8 cellular contexts compared by ENCODE assay signal in the genomic region with DNA sequence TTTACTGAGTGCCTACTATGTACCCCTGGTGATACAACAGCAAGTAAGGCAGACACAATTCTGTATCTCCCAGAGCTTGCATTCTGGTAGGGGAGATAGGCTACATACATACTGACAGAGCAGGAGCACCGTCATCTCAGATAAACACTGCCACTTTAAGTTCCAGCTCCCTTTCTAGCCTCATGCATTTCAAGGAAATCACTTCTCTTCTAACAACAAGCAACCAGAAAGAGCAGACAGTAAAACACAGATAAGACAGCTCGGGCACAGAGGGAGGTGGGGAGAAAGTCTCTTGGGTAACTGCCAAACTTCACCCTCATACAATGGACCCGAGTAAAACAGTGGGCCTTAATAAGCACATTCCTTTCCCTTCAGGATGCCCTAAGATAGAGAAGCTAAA.
DNase-seq lines count a peak whose midpoint lies in the region; ATAC-seq, FAIRE-seq and TF ChIP-seq lines count a peak whose summit lies in the region.
"Not testable (repeated sequence)": the region's sequence is repeated elsewhere in the genome, so short reads cannot be mapped to it uniquely, and the experiment has no call there.

No MANE protein-coding gene starts in this region.

- ATAC-seq in CD4-positive, CD25-positive, alpha-beta regulatory T cell (ENCODE audit: low read depth in 2 of 2); activated CD4-positive, alpha-beta T cell treated with anti-CD3 and anti-CD28 coated beads for 36 hours; activated CD8-positive, alpha-beta T cell treated with anti-CD3 and anti-CD28 coated beads, Interleukin-2, amount 10 ng/mL, durations not matched to agents 7 days and 5 days; naive thymus-derived CD4-positive, alpha-beta T cell: not testable (repeated sequence)

- peaks cover 51% of the 10 kb centered on the region for H3K4me1 ChIP-seq in CD4-positive, CD25-positive, alpha-beta regulatory T cell (ENCODE audit: control insufficient read depth, insufficient read depth, low read length, poor library complexity, severe bottlenecking)
- not testable (repeated sequence) for H3K4me1 ChIP-seq in astrocyte (ENCODE audit: insufficient read depth, low read length); thymus (ENCODE audit: control insufficient read depth, insufficient read depth, low read length)
- peaks cover 12 to 48% of the 10 kb centered on the region in 2 donors for H3K4me1 ChIP-seq in naive thymus-derived CD4-positive, alpha-beta T cell (ENCODE audit: control insufficient read depth in 2 of 2, insufficient read depth in 2 of 2, low read length in 2 of 2)

- H3K27ac ChIP-seq in CD4-positive, CD25-positive, alpha-beta regulatory T cell (ENCODE audit: insufficient read depth, low read length, poor library complexity, severe bottlenecking) = peak overlapping the region; percentile 80
- H3K27ac ChIP-seq in astrocyte (ENCODE audit: low read depth, low read length) = not testable (repeated sequence)
- H3K27ac ChIP-seq in naive thymus-derived CD4-positive, alpha-beta T cell (ENCODE audit: low read depth, low read length) = peak overlapping the region; percentile 87
- peak overlapping the region; percentile 59 for H3K27ac ChIP-seq in thymus (ENCODE audit: low read depth)

- CTCF ChIA-PET in activated CD4-positive, alpha-beta T cell treated with anti-CD3 and anti-CD28 coated beads for 36 hours (lab: Charles Lee) = interaction anchor here (0.5 kb wide), 1 partner anchor 58 kb away, joined by 4 read pairs; no protein-coding TSS in a partner anchor
- CTCF ChIA-PET in activated CD8-positive, alpha-beta T cell treated with anti-CD3 and anti-CD28 coated beads, Interleukin-2, amount 10 ng/mL, durations not matched to agents 7 days and 5 days (lab: Charles Lee) = interaction anchor here (1.1 to 1.2 kb wide), 3 partner anchors 11 to 59 kb away, joined by 3 to 4 read pairs (median 3); no protein-coding TSS in a partner anchor
- CTCF ChIA-PET in activated naive CD4-positive, alpha-beta T cell treated with anti-CD3 and anti-CD28 coated beads, Interleukin-2, amount 10 ng/mL, durations not matched to agents 7 days and 5 days (lab: Charles Lee) = interaction anchor here (1.2 kb wide), 1 partner anchor 12 kb away, joined by 3 read pairs; no protein-coding TSS in a partner anchor
- CTCF ChIA-PET in naive thymus-derived CD4-positive, alpha-beta T cell (lab: Charles Lee) = interaction anchor here (1.7 to 2.1 kb wide), 2 partner anchors 11 to 58 kb away, joined by 4 to 10 read pairs; no protein-coding TSS in a partner anchor

- not testable (repeated sequence) for H3K27me3 ChIP-seq in CD4-positive, CD25-positive, alpha-beta regulatory T cell (ENCODE audit: control insufficient read depth, insufficient read depth, low read length); astrocyte (ENCODE audit: insufficient read depth, low read length); naive thymus-derived CD4-positive, alpha-beta T cell (ENCODE audit: control insufficient read depth in 2 of 2, insufficient read depth in 2 of 2, low read length in 2 of 2); thymus (ENCODE audit: control insufficient read depth, insufficient read depth)

- not testable (repeated sequence) for H3K36me3 Mint-ChIP-seq in CD4-positive, CD25-positive, alpha-beta regulatory T cell; activated CD8-positive, alpha-beta T cell treated with anti-CD3 and anti-CD28 coated beads, Interleukin-2, amount 10 ng/mL, durations not matched to agents 7 days and 5 days (ENCODE audit: low read depth); activated naive CD4-positive, alpha-beta T cell treated with anti-CD3 and anti-CD28 coated beads, Interleukin-2, amount 10 ng/mL, durations not matched to agents 7 days and 5 days; astrocyte (ENCODE audit: low read depth, unreplicated experiment)
- H3K36me3 Mint-ChIP-seq in activated CD4-positive, alpha-beta T cell treated with anti-CD3 and anti-CD28 coated beads for 36 hours (ENCODE audit: low read depth) = peaks cover 15% of the 10 kb centered on the region
- H3K36me3 Mint-ChIP-seq in naive thymus-derived CD4-positive, alpha-beta T cell = peaks cover 0 to 22% (median 0%) of the 10 kb centered on the region in 5 donors

- peaks cover 17 to 60% (median 54%) of the 10 kb centered on the region in 4 donors for H3K4me1 Mint-ChIP-seq in CD4-positive, CD25-positive, alpha-beta regulatory T cell
- H3K4me1 Mint-ChIP-seq in activated CD4-positive, alpha-beta T cell treated with anti-CD3 and anti-CD28 coated beads for 36 hours = peaks cover 58% of the 10 kb centered on the region
- peaks cover 49% of the 10 kb centered on the region for H3K4me1 Mint-ChIP-seq in activated CD8-positive, alpha-beta T cell treated with anti-CD3 and anti-CD28 coated beads, Interleukin-2, amount 10 ng/mL, durations not matched to agents 7 days and 5 days (ENCODE audit: low read depth)
- H3K4me1 Mint-ChIP-seq in activated naive CD4-positive, alpha-beta T cell treated with anti-CD3 and anti-CD28 coated beads, Interleukin-2, amount 10 ng/mL, durations not matched to agents 7 days and 5 days = peaks cover 63% of the 10 kb centered on the region
- H3K4me1 Mint-ChIP-seq in astrocyte (ENCODE audit: low read depth, unreplicated experiment) = peaks cover 27% of the 10 kb centered on the region
- peaks cover 41 to 77% (median 63%) of the 10 kb centered on the region in 7 donors for H3K4me1 Mint-ChIP-seq in naive thymus-derived CD4-positive, alpha-beta T cell

- not testable (repeated sequence) for H3K36me3 ChIP-seq in CD4-positive, CD25-positive, alpha-beta regulatory T cell (ENCODE audit: control insufficient read depth, insufficient read depth, low read length); astrocyte (ENCODE audit: insufficient read depth, low read length); naive thymus-derived CD4-positive, alpha-beta T cell (ENCODE audit: control insufficient read depth in 2 of 3, insufficient read depth in 3 of 3, low read length in 3 of 3); thymus (ENCODE audit: control insufficient read depth, insufficient read depth)

- H3K9me3 ChIP-seq in CD4-positive, CD25-positive, alpha-beta regulatory T cell (ENCODE audit: control insufficient read depth in 2 of 2, low read length in 2 of 2); astrocyte (ENCODE audit: insufficient read depth, low read depth, low read length); naive thymus-derived CD4-positive, alpha-beta T cell (ENCODE audit: control insufficient read depth in 2 of 3, low read length in 3 of 3); thymus (ENCODE audit: control insufficient read depth): not testable (repeated sequence)

- H3K4me3 Mint-ChIP-seq in CD4-positive, CD25-positive, alpha-beta regulatory T cell = peak overlapping the region in 3 of 4 donors; percentile 5 to 29 (median 17)
- H3K4me3 Mint-ChIP-seq in activated CD4-positive, alpha-beta T cell treated with anti-CD3 and anti-CD28 coated beads for 36 hours = peak overlapping the region; percentile 8
- not testable (repeated sequence) for H3K4me3 Mint-ChIP-seq in activated CD8-positive, alpha-beta T cell treated with anti-CD3 and anti-CD28 coated beads, Interleukin-2, amount 10 ng/mL, durations not matched to agents 7 days and 5 days; activated naive CD4-positive, alpha-beta T cell treated with anti-CD3 and anti-CD28 coated beads, Interleukin-2, amount 10 ng/mL, durations not matched to agents 7 days and 5 days; astrocyte (ENCODE audit: unreplicated experiment)
- H3K4me3 Mint-ChIP-seq in naive thymus-derived CD4-positive, alpha-beta T cell = peak overlapping the region; percentile 40 to 83 (median 67)

- TF ChIP-seq CTCF in astrocyte (IDR thresholded peaks at IDR 0.05; ENCODE audit: insufficient read depth, low read depth, low read length) = not testable (repeated sequence)

- H3K27me3 Mint-ChIP-seq in CD4-positive, CD25-positive, alpha-beta regulatory T cell; activated CD4-positive, alpha-beta T cell treated with anti-CD3 and anti-CD28 coated beads for 36 hours; activated CD8-positive, alpha-beta T cell treated with anti-CD3 and anti-CD28 coated beads, Interleukin-2, amount 10 ng/mL, durations not matched to agents 7 days and 5 days (ENCODE audit: low read depth); activated naive CD4-positive, alpha-beta T cell treated with anti-CD3 and anti-CD28 coated beads, Interleukin-2, amount 10 ng/mL, durations not matched to agents 7 days and 5 days; astrocyte (ENCODE audit: low read depth, unreplicated experiment); naive thymus-derived CD4-positive, alpha-beta T cell: not testable (repeated sequence)

- peak overlapping the region; percentile 47 for H3K4me3 ChIP-seq in CD4-positive, CD25-positive, alpha-beta regulatory T cell (ENCODE audit: low read depth, low read length)
- not testable (repeated sequence) for H3K4me3 ChIP-seq in astrocyte (ENCODE audit: insufficient read depth, low read depth, low read length); naive thymus-derived CD4-positive, alpha-beta T cell (ENCODE audit: low read length); thymus (ENCODE audit: low read length)

- not testable (repeated sequence) for H3K9me3 Mint-ChIP-seq in CD4-positive, CD25-positive, alpha-beta regulatory T cell; activated CD4-positive, alpha-beta T cell treated with anti-CD3 and anti-CD28 coated beads for 36 hours (ENCODE audit: low read depth); activated CD8-positive, alpha-beta T cell treated with anti-CD3 and anti-CD28 coated beads, Interleukin-2, amount 10 ng/mL, durations not matched to agents 7 days and 5 days (ENCODE audit: insufficient read depth); activated naive CD4-positive, alpha-beta T cell treated with anti-CD3 and anti-CD28 coated beads, Interleukin-2, amount 10 ng/mL, durations not matched to agents 7 days and 5 days; astrocyte (ENCODE audit: unreplicated experiment); naive thymus-derived CD4-positive, alpha-beta T cell

- not testable (repeated sequence) for H4K20me1 ChIP-seq in astrocyte (ENCODE audit: insufficient read depth, low read length)

- peak in 1 of 3 donors; percentile 56 for DNase-seq in CD4-positive, CD25-positive, alpha-beta regulatory T cell
- peak; percentile 90 for DNase-seq in OCI-M1 (lab: John Stamatoyannopoulos, UW)
- DNase-seq in activated CD4-positive, alpha-beta T cell treated with anti-CD3 and anti-CD28 coated beads for 36 hours; activated CD8-positive, alpha-beta T cell treated with anti-CD3 and anti-CD28 coated beads, Interleukin-2, amount 10 ng/mL, durations not matched to agents 7 days and 5 days; activated naive CD4-positive, alpha-beta T cell treated with anti-CD3 and anti-CD28 coated beads, Interleukin-2, amount 10 ng/mL, durations not matched to agents 7 days and 5 days; astrocyte (ENCODE audit: low read depth): not testable (repeated sequence)
- DNase-seq in naive thymus-derived CD4-positive, alpha-beta T cell = peak in 3 of 9 donors; percentile 15 to 27 (median 26)

- not testable (repeated sequence) for H3K9ac ChIP-seq in astrocyte (ENCODE audit: low read length)

- 49% methylated on average over 3 of the region's 3 CpGs for WGBS in thymus

- not testable (repeated sequence) for FAIRE-seq in astrocyte (lab: Jason Lieb, UNC)

- H3K79me2 ChIP-seq in astrocyte (ENCODE audit: insufficient read depth, low read length) = not testable (repeated sequence)

- H3K4me2 ChIP-seq in astrocyte (ENCODE audit: low read length) = not testable (repeated sequence)

- POLR2A ChIA-PET in activated CD4-positive, alpha-beta T cell treated with anti-CD3 and anti-CD28 coated beads for 36 hours (lab: Charles Lee) = interaction anchor here (0.5 to 0.6 kb wide), 2 partner anchors 154 to 558 kb away, joined by 4 read pairs; no protein-coding TSS in a partner anchor
- POLR2A ChIA-PET in activated CD8-positive, alpha-beta T cell treated with anti-CD3 and anti-CD28 coated beads, Interleukin-2, amount 10 ng/mL, durations not matched to agents 7 days and 5 days (lab: Charles Lee) = interaction anchor here (1.0 kb wide), 1 partner anchor 30 kb away, joined by 4 read pairs; no protein-coding TSS in a partner anchor
- POLR2A ChIA-PET in naive thymus-derived CD4-positive, alpha-beta T cell (lab: Charles Lee) = interaction anchor here (0.5 to 1.1 kb wide), 2 partner anchors 25 to 65 kb away, joined by 3 to 4 read pairs; no protein-coding TSS in a partner anchor

- intact Hi-C loops in activated CD4-positive, alpha-beta T cell treated with anti-CD3 and anti-CD28 coated beads for 36 hours (cut with DNase I, micrococcal nuclease) = not testable (repeated sequence)
- intact Hi-C loops in naive thymus-derived CD4-positive, alpha-beta T cell (cut with micrococcal nuclease) = loop anchor here (2.0 to 5.0 kb wide), 5 partner anchors 32 to 563 kb away; partner anchors contain the start of genes MBTD1 (in 1 of the 2), TOB1 (in 1 of the 2) and UTP18 (in 1 of the 2)

- H3K27ac Mint-ChIP-seq in CD4-positive, CD25-positive, alpha-beta regulatory T cell = peak overlapping the region; percentile 94 to 97 (median 95)
- peak overlapping the region; percentile 90 for H3K27ac Mint-ChIP-seq in activated CD4-positive, alpha-beta T cell treated with anti-CD3 and anti-CD28 coated beads for 36 hours
- H3K27ac Mint-ChIP-seq in activated CD8-positive, alpha-beta T cell treated with anti-CD3 and anti-CD28 coated beads, Interleukin-2, amount 10 ng/mL, durations not matched to agents 7 days and 5 days = peak overlapping the region; percentile 64
- peak overlapping the region; percentile 85 for H3K27ac Mint-ChIP-seq in activated naive CD4-positive, alpha-beta T cell treated with anti-CD3 and anti-CD28 coated beads, Interleukin-2, amount 10 ng/mL, durations not matched to agents 7 days and 5 days
- H3K27ac Mint-ChIP-seq in astrocyte (ENCODE audit: unreplicated experiment) = peak overlapping the region; percentile 70
- H3K27ac Mint-ChIP-seq in naive thymus-derived CD4-positive, alpha-beta T cell = peak overlapping the region; percentile 91 to 100 (median 97)

- not testable (repeated sequence) for H2AFZ ChIP-seq in astrocyte (ENCODE audit: low read depth, low read length)
